In genomic region chr11:111370902-111371578, GRCh38 we compare ENCODE assay signal across 13 cellular contexts. TPM values are rescaled to one million over a fixed set of nuclear protein-coding genes. Genes with fewer than 3 reads are reported as not detected.
DNase-seq lines count a peak whose midpoint lies in the region; ATAC-seq, FAIRE-seq and TF ChIP-seq lines count a peak whose summit lies in the region.
"Had no signal": no experiment of that assay in that cellular context is flagged by ENCODE, and none has a peak within 500 bp of the region (broad histone marks: within the 10 kb centered on the region; RNA-seq: fewer than 3 reads in every experiment).

No MANE protein-coding gene starts in this region.

- peaks cover 6% of the 10 kb centered on the region for H3K9me3 Mint-ChIP-seq in activated T-helper 1 cell treated with anti-CD3 and anti-CD28 coated beads, Interleukin-12 subunit alpha, Interleukin-12 subunit beta, Interleukin-2, Interleukin-4 antibody, amounts not matched to agents 30 ng/mL and 10 ng/mL and 1 ng/mL, durations not matched to agents 14 hours and 24 hours and 36 hours
- H3K9me3 Mint-ChIP-seq: CD8-positive, alpha-beta memory T cell had no signal

- peaks cover 49% of the 10 kb centered on the region for H3K36me3 Mint-ChIP-seq in activated T-helper 1 cell treated with anti-CD3 and anti-CD28 coated beads, Interleukin-12 subunit alpha, Interleukin-12 subunit beta, Interleukin-2, Interleukin-4 antibody, amounts not matched to agents 30 ng/mL and 10 ng/mL and 1 ng/mL, durations not matched to agents 14 hours and 24 hours and 36 hours (ENCODE audit: low read depth)

- no peaks in the 10 kb centered on the region for H3K27me3 Mint-ChIP-seq in activated T-helper 1 cell treated with anti-CD3 and anti-CD28 coated beads, Interleukin-12 subunit alpha, Interleukin-12 subunit beta, Interleukin-2, Interleukin-4 antibody, amounts not matched to agents 30 ng/mL and 10 ng/mL and 1 ng/mL, durations not matched to agents 14 hours and 24 hours and 36 hours (ENCODE audit: insufficient read depth)

- ATAC-seq in GM19324 (IDR thresholded peaks at IDR 0.05; ENCODE audit: low FRiP score, unreplicated experiment): peak; percentile 35
- peak; percentile 36 for ATAC-seq in HG03060 (IDR thresholded peaks at IDR 0.05; ENCODE audit: low read depth, unreplicated experiment)

- peak overlapping the region; percentile 51 for H3K4me3 Mint-ChIP-seq in activated T-helper 1 cell treated with anti-CD3 and anti-CD28 coated beads, Interleukin-12 subunit alpha, Interleukin-12 subunit beta, Interleukin-2, Interleukin-4 antibody, amounts not matched to agents 30 ng/mL and 10 ng/mL and 1 ng/mL, durations not matched to agents 14 hours and 24 hours and 36 hours
- H3K4me3 Mint-ChIP-seq: CD8-positive, alpha-beta memory T cell had no signal

- FAIRE-seq in GM12891 (lab: Jason Lieb, UNC): peak; percentile 96
- FAIRE-seq: islet of Langerhans had no signal

- peaks cover 77% of the 10 kb centered on the region for H3K4me1 Mint-ChIP-seq in activated T-helper 1 cell treated with anti-CD3 and anti-CD28 coated beads, Interleukin-12 subunit alpha, Interleukin-12 subunit beta, Interleukin-2, Interleukin-4 antibody, amounts not matched to agents 30 ng/mL and 10 ng/mL and 1 ng/mL, durations not matched to agents 14 hours and 24 hours and 36 hours (ENCODE audit: low read depth)
- H3K4me1 Mint-ChIP-seq: CD8-positive, alpha-beta memory T cell had no signal

- TF ChIP-seq POLR2A in GM12891 (IDR thresholded peaks at IDR 0.05; ENCODE audit: low read depth, low read length): 0 out of 2 replicates have a peak, but pooled peaks have one; percentile 10

- DNase-seq in GM12891 (ENCODE audit: insufficient read length, low spot score) (no peak), NCI-H1105 (lab: John Stamatoyannopoulos, UW) (no peak), NCI-H1092 treated with DMSO at 0.1 percent for 48 hours (lab: John Stamatoyannopoulos, UW) (no peak), NCI-H1436 (lab: John Stamatoyannopoulos, UW) (no peak), SIG-M5 (lab: John Stamatoyannopoulos, UW) (no peak)
- no peak for DNase-seq in activated T-helper 1 cell treated with anti-CD3 and anti-CD28 coated beads, Interleukin-12 subunit alpha, Interleukin-12 subunit beta, Interleukin-2, Interleukin-4 antibody, amounts not matched to agents 30 ng/mL and 10 ng/mL and 1 ng/mL, durations not matched to agents 14 hours and 24 hours and 36 hours (ENCODE audit: low spot score)
- DNase-seq: activated gamma-delta T cell; CD8-positive, alpha-beta memory T cell; substantia nigra had no signal

- intact Hi-C loops in activated T-helper 1 cell treated with anti-CD3 and anti-CD28 coated beads, Interleukin-12 subunit alpha, Interleukin-12 subunit beta, Interleukin-2, Interleukin-4 antibody, amounts not matched to agents 30 ng/mL and 10 ng/mL and 1 ng/mL, durations not matched to agents 14 hours and 24 hours and 36 hours (cut with micrococcal nuclease): loop anchor here (1.0 to 10.0 kb wide), 3 partner anchors 8 to 394 kb away; partner anchors contain the start of genes POU2AF1 and PPP2R1B

- H3K27ac Mint-ChIP-seq in activated T-helper 1 cell treated with anti-CD3 and anti-CD28 coated beads, Interleukin-12 subunit alpha, Interleukin-12 subunit beta, Interleukin-2, Interleukin-4 antibody, amounts not matched to agents 30 ng/mL and 10 ng/mL and 1 ng/mL, durations not matched to agents 14 hours and 24 hours and 36 hours: peak overlapping the region; percentile 91
- H3K27ac Mint-ChIP-seq: CD8-positive, alpha-beta memory T cell had no signal

TF ChIP-seq in GM12891, 5 proteins besides CTCF, POLR2A, EP300 and RAD21:
- TF ChIP-seq SPI1 (IDR thresholded peaks at IDR 0.05; ENCODE audit: low read depth, low read length) (no peak), POLR2AphosphoS5 (IDR thresholded peaks at IDR 0.05; ENCODE audit: low read depth, low read length) (no peak), PAX5 (IDR thresholded peaks at IDR 0.05; ENCODE audit: insufficient read depth, low read length, severe bottlenecking) (no peak), POU2F2 (IDR thresholded peaks at IDR 0.05; ENCODE audit: low read depth, low read length) (peak; percentile 69; the same call in 1 of the 2 replicates), TAF1 (IDR thresholded peaks at IDR 0.05; ENCODE audit: low read depth, low read length) (0 out of 2 replicates have a peak, but pooled peaks have one; percentile 35)

RNA-seq across cellular contexts. Expression of gene POU2AF1, which starts 8.0 kb away (rescaled TPM):
- 136 TPM for polyA plus RNA-seq in GM12891 (2012; ENCODE audit: low read depth, missing spikeins)
- 80.7 and 81.0 TPM in 2 replicates for total RNA-seq in activated T-helper 1 cell treated with anti-CD3 and anti-CD28 coated beads, Interleukin-12 subunit alpha, Interleukin-12 subunit beta, Interleukin-2, Interleukin-4 antibody, amounts not matched to agents 30 ng/mL and 10 ng/mL and 1 ng/mL, durations not matched to agents 14 hours and 24 hours and 36 hours
- total RNA-seq: pulmonary artery endothelial cell had no signal
- polyA plus RNA-seq: CD8-positive, alpha-beta memory T cell had no signal
